Comparison of ENCODE assay signal across 8 cellular contexts in the genomic region with DNA sequence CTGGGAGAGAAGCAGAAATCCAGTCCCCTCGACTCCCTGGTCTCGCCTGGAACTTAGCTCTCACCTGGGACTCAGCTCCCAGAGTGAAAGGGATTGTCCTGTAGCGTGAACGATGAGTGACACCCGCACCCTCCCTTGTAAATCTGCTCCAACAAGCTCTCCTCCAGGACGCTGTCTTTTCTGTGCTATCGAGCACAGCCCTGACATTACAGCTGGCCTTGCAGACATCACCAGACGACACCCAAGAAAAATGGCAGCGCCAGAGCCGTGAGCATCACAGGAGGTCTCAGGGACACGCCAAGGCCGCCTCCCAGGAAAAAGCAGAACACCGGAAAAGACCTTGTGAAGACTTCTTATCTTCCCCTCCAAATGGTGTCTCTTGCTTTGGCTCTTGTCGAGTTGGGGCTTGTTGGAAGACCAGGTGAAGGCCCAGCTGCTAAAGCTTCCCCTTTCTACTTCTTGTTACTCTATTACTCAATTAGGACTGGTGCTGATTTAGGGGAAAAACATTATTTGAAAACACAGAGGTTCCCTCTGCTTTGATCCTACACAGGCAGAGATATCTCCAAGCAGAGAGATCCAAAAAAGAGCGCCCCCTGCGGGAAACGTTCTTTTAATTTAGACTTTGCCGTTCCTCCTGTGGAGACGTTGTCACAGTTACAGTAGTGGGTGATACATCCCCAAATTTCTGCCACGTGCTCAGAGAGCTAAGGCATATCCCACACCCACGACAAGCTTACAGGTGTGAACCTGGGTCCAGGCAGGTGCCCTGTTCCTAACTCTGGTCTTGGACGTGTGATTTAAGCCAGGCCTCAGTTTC.
DNase-seq lines count a peak whose midpoint lies in the region; ATAC-seq and TF ChIP-seq lines count a peak whose summit lies in the region.
"Not testable (repeated sequence)": the region's sequence is repeated elsewhere in the genome, so short reads cannot be mapped to it uniquely, and the experiment has no call there.

No MANE protein-coding gene starts in this region.

- not testable (repeated sequence) for H3K27ac ChIP-seq in SK-N-SH (ENCODE audit: low read depth in 2 of 2, low read length in 1 of 2)

- H3K36me3 Mint-ChIP-seq in activated CD4-positive, alpha-beta memory T cell treated with anti-CD3 and anti-CD28 coated beads, Interleukin-2, amount 10 ng/mL, durations not matched to agents 7 days and 5 days (ENCODE audit: low read depth); activated naive CD8-positive, alpha-beta T cell treated with anti-CD3 and anti-CD28 coated beads, Interleukin-2, amount 10 ng/mL, durations not matched to agents 7 days and 5 days; progenitor cell of endocrine pancreas (ENCODE audit: insufficient read depth): not testable (repeated sequence)

- not testable (repeated sequence) for TF ChIP-seq EP300 in SK-N-SH (IDR thresholded peaks at IDR 0.05; ENCODE audit: borderline replicate concordance in 1 of 2, low read depth in 1 of 2, low read length in 1 of 2)

- not testable (repeated sequence) for H3K4me3 ChIP-seq in Loucy (ENCODE audit: low read length, poor library complexity, severe bottlenecking); SK-N-SH (ENCODE audit: low read depth in 2 of 2, low read length in 1 of 2)

- H3K27ac Mint-ChIP-seq in activated CD4-positive, alpha-beta memory T cell treated with anti-CD3 and anti-CD28 coated beads, Interleukin-2, amount 10 ng/mL, durations not matched to agents 7 days and 5 days; activated naive CD8-positive, alpha-beta T cell treated with anti-CD3 and anti-CD28 coated beads, Interleukin-2, amount 10 ng/mL, durations not matched to agents 7 days and 5 days; progenitor cell of endocrine pancreas: not testable (repeated sequence)

- ATAC-seq in activated naive CD8-positive, alpha-beta T cell treated with anti-CD3 and anti-CD28 coated beads, Interleukin-2, amount 10 ng/mL, durations not matched to agents 7 days and 5 days (ENCODE audit: low read depth), result peak; percentile 26
- peak; percentile 59 for ATAC-seq in Right ventricle myocardium superior (ENCODE audit: poor library complexity)

- not testable (repeated sequence) for H3K36me3 ChIP-seq in Loucy (ENCODE audit: insufficient read depth, low read length); SK-N-SH (replicated peaks in 1 of 2; ENCODE audit: control insufficient read depth in 1 of 2, insufficient read depth in 2 of 2, low read length in 1 of 2)

- not testable (repeated sequence) for H4K20me1 ChIP-seq in Loucy (ENCODE audit: insufficient read depth, low read length, poor library complexity, severe bottlenecking); SK-N-SH (ENCODE audit: insufficient read depth)

- H2AFZ ChIP-seq in Loucy (ENCODE audit: low read length); SK-N-SH (ENCODE audit: low read depth): not testable (repeated sequence)

- intact Hi-C loops in Right ventricle myocardium superior (cut with DNase I), result not testable (repeated sequence)

- not testable (repeated sequence) for H3K27me3 ChIP-seq in Loucy (ENCODE audit: insufficient read depth, low read length, poor library complexity, severe bottlenecking); SK-N-SH (ENCODE audit: insufficient read depth)

- TF ChIP-seq CTCF in Loucy (conservative IDR thresholded peaks at IDR 0.05; ENCODE audit: low read length) (peak; percentile 27), SK-N-SH (IDR thresholded peaks at IDR 0.05) (peak; percentile 38), progenitor cell of endocrine pancreas (IDR thresholded peaks at IDR 0.05; ENCODE audit: unreplicated experiment) (peak; percentile 39)

- H3K9me2 ChIP-seq in Loucy (replicated peaks; ENCODE audit: low read depth, low read length); SK-N-SH: not testable (repeated sequence)

- not testable (repeated sequence) for H3K4me1 ChIP-seq in Loucy (ENCODE audit: insufficient read depth, low read length, poor library complexity, severe bottlenecking); SK-N-SH (ENCODE audit: control insufficient read depth in 1 of 2, insufficient read depth in 2 of 2, low read depth in 1 of 2, low read length in 1 of 2)

- TF ChIP-seq RAD21 in SK-N-SH (IDR thresholded peaks at IDR 0.05; ENCODE audit: low read length), result not testable (repeated sequence)

- H3K4me3 Mint-ChIP-seq in activated CD4-positive, alpha-beta memory T cell treated with anti-CD3 and anti-CD28 coated beads, Interleukin-2, amount 10 ng/mL, durations not matched to agents 7 days and 5 days; activated naive CD8-positive, alpha-beta T cell treated with anti-CD3 and anti-CD28 coated beads, Interleukin-2, amount 10 ng/mL, durations not matched to agents 7 days and 5 days; progenitor cell of endocrine pancreas (ENCODE audit: low read depth): not testable (repeated sequence)

- not testable (repeated sequence) for H3K4me2 ChIP-seq in Loucy (ENCODE audit: low read depth, low read length, poor library complexity, severe bottlenecking); SK-N-SH

- H3K9ac ChIP-seq in Loucy (ENCODE audit: low read depth, low read length, poor library complexity, severe bottlenecking); SK-N-SH: not testable (repeated sequence)

- CTCF ChIA-PET in SK-N-SH (lab: Yijun Ruan, JAX); activated CD4-positive, alpha-beta memory T cell treated with anti-CD3 and anti-CD28 coated beads, Interleukin-2, amount 10 ng/mL, durations not matched to agents 7 days and 5 days (lab: Charles Lee): not testable (repeated sequence)

- DNase-seq in ELF-1 (ENCODE audit: low read depth, low spot score), result peak; percentile 6
- DNase-seq in SK-N-SH; activated naive CD8-positive, alpha-beta T cell treated with anti-CD3 and anti-CD28 coated beads, Interleukin-2, amount 10 ng/mL, durations not matched to agents 7 days and 5 days; Right ventricle myocardium superior; progenitor cell of endocrine pancreas (ENCODE audit: low spot score, unreplicated experiment): not testable (repeated sequence)
- DNase-seq in activated CD4-positive, alpha-beta memory T cell treated with anti-CD3 and anti-CD28 coated beads, Interleukin-2, amount 10 ng/mL, durations not matched to agents 7 days and 5 days, result peak; percentile 27
- DNase-seq in stimulated activated CD8-positive, alpha-beta memory T cell treated with anti-CD3 and anti-CD28 coated beads, Interleukin-4, amount 100 ng/mL, for 48 hours, result peak; percentile 55

- H3K79me2 ChIP-seq in Loucy (ENCODE audit: insufficient read depth, low read length); SK-N-SH (ENCODE audit: insufficient read depth): not testable (repeated sequence)

- H3K9me3 ChIP-seq in Loucy (ENCODE audit: insufficient read depth, low read depth, low read length); SK-N-SH: not testable (repeated sequence)

- not testable (repeated sequence) for H3K4me1 Mint-ChIP-seq in activated CD4-positive, alpha-beta memory T cell treated with anti-CD3 and anti-CD28 coated beads, Interleukin-2, amount 10 ng/mL, durations not matched to agents 7 days and 5 days; activated naive CD8-positive, alpha-beta T cell treated with anti-CD3 and anti-CD28 coated beads, Interleukin-2, amount 10 ng/mL, durations not matched to agents 7 days and 5 days; progenitor cell of endocrine pancreas (ENCODE audit: low read depth)

- POLR2A ChIA-PET in SK-N-SH (lab: Yijun Ruan, JAX); activated CD4-positive, alpha-beta memory T cell treated with anti-CD3 and anti-CD28 coated beads, Interleukin-2, amount 10 ng/mL, durations not matched to agents 7 days and 5 days (lab: Charles Lee); activated naive CD8-positive, alpha-beta T cell treated with anti-CD3 and anti-CD28 coated beads, Interleukin-2, amount 10 ng/mL, durations not matched to agents 7 days and 5 days (lab: Charles Lee): not testable (repeated sequence)

- not testable (repeated sequence) for H3K9me3 Mint-ChIP-seq in activated CD4-positive, alpha-beta memory T cell treated with anti-CD3 and anti-CD28 coated beads, Interleukin-2, amount 10 ng/mL, durations not matched to agents 7 days and 5 days; activated naive CD8-positive, alpha-beta T cell treated with anti-CD3 and anti-CD28 coated beads, Interleukin-2, amount 10 ng/mL, durations not matched to agents 7 days and 5 days; progenitor cell of endocrine pancreas (ENCODE audit: low read depth)

- not testable (repeated sequence) for H3K27me3 Mint-ChIP-seq in activated CD4-positive, alpha-beta memory T cell treated with anti-CD3 and anti-CD28 coated beads, Interleukin-2, amount 10 ng/mL, durations not matched to agents 7 days and 5 days; activated naive CD8-positive, alpha-beta T cell treated with anti-CD3 and anti-CD28 coated beads, Interleukin-2, amount 10 ng/mL, durations not matched to agents 7 days and 5 days
- peaks cover 10% of the 10 kb centered on the region for H3K27me3 Mint-ChIP-seq in progenitor cell of endocrine pancreas

- H3F3A ChIP-seq in Loucy (ENCODE audit: low read depth); SK-N-SH (replicated peaks; ENCODE audit: insufficient read depth): not testable (repeated sequence)

- WGBS in SK-N-SH (ENCODE audit: low lambda C conversion rate), result 19% methylated on average over 22 of the region's 22 CpGs
